Comparison of ENCODE assay signal across 8 cellular contexts in genomic region chr5:138753794-138754698, GRCh38. TPM values are rescaled to one million over a fixed set of nuclear protein-coding genes. Genes with fewer than 3 reads are reported as not detected.
DNase-seq lines count a peak whose midpoint lies in the region; ATAC-seq, FAIRE-seq and TF ChIP-seq lines count a peak whose summit lies in the region.

No MANE protein-coding gene starts in this region.

- H4K20me1 ChIP-seq in H9 (ENCODE audit: control insufficient read depth, insufficient read depth, insufficient read length) = no peaks in the 10 kb centered on the region
- H4K20me1 ChIP-seq in HepG2 (ENCODE audit: insufficient read depth, low read length) = peaks cover 35% of the 10 kb centered on the region

- ATAC-seq in HepG2 (peak; percentile 52), GM18861 (IDR thresholded peaks at IDR 0.05; ENCODE audit: unreplicated experiment) (no peak)

- no peak overlapping the region for H2BK5ac ChIP-seq in H9 (ENCODE audit: insufficient read length, low read length)

- intact Hi-C loops in Caco-2 (cut with micrococcal nuclease; ENCODE audit: unreplicated experiment) (loop anchor here (1.0 to 10.0 kb wide), 4 partner anchors 21 to 179 kb away; partner anchors contain the start of gene HSPA9), dorsolateral prefrontal cortex (cut with DNase I) (loop anchor here in 1 of 2 donors (5.0 kb wide), 2 partner anchors 68 to 102 kb away; no protein-coding TSS in a partner anchor), HepG2 (cut with micrococcal nuclease; ENCODE audit: unreplicated experiment) (loop anchor here (10.0 kb wide), 1 partner anchor 179 kb away; the partner anchor contains the start of gene HSPA9)

- H3K4me3 Mint-ChIP-seq in Caco-2 (ENCODE audit: unreplicated experiment) (peak overlapping the region; percentile 93), H9 (peak overlapping the region; percentile 89 to 90)

- 0 out of 2 replicates have a peak, but pooled peaks have one; percentile 6 for TF ChIP-seq RAD21 in HepG2 (CRISPR knock-in tag; IDR thresholded peaks at IDR 0.05)

- FAIRE-seq in HepG2 (lab: Jason Lieb, UNC) = peak; percentile 73

- TF ChIP-seq POLR2A in HepG2 (IDR thresholded peaks at IDR 0.05; ENCODE audit: insufficient read depth in 1 of 2, low read depth in 2 of 2, low read length in 2 of 2) = peak in 1 of 2 experiments; percentile 58; a peak in 2 of 4 replicates

- peak; percentile 81 to 85 for DNase-seq in Caco-2
- peak; percentile 43 for DNase-seq in H9
- DNase-seq in NCI-H2029 treated with DMSO at 0.1 percent for 48 hours (lab: John Stamatoyannopoulos, UW) = peak; percentile 83
- DNase-seq in activated CD4-positive, alpha-beta T cell treated with anti-CD3 and anti-CD28 coated beads for 48 hours = peak; percentile 85
- DNase-seq in dorsolateral prefrontal cortex = peak; percentile 40 to 82 (median 70)
- DNase-seq in HepG2 (ENCODE audit: low spot score) = peak; percentile 89
- peak; percentile 64 to 77 for DNase-seq in stimulated activated CD4-positive, alpha-beta T cell treated with anti-CD3 and anti-CD28 coated beads, Interleukin-2, amount 100 ng/mL, for 24 hours

- H2BK15ac ChIP-seq in H9 (ENCODE audit: low read depth, low read length) = no peak overlapping the region

- H3K4me1 ChIP-seq in Caco-2 (peaks cover 18% of the 10 kb centered on the region), H9 (ENCODE audit: insufficient read depth, low read length) (no peaks in the 10 kb centered on the region; the same call in 1 of the 2 replicates), HepG2 (ENCODE audit: insufficient read depth, low read length) (peaks cover 43% of the 10 kb centered on the region)

- H3K27ac Mint-ChIP-seq in Caco-2 (ENCODE audit: unreplicated experiment) (peak overlapping the region; percentile 97), H9 (peak overlapping the region; percentile 52 to 81 (median 78))

- POLR2A ChIA-PET in Caco-2 (lab: Charles Lee) (interaction anchor here (0.5 to 2.1 kb wide), 8 partner anchors 13 to 539 kb away, joined by 3 to 12 read pairs (median 4); partner anchors contain the start of gene MATR3), HepG2 (lab: Yijun Ruan, JAX) (interaction anchor here (1.3 to 2.1 kb wide), 5 partner anchors 7 to 519 kb away, joined by 3 to 9 read pairs (median 5); partner anchors contain the start of gene HSPA9)

- H2AFZ ChIP-seq in H9 (ENCODE audit: low read length) (no peak overlapping the region), HepG2 (ENCODE audit: low read length) (no peak overlapping the region)

- H3K9ac ChIP-seq in H9 (ENCODE audit: extremely low read depth, insufficient read length, low read length) (peak overlapping the region; percentile 39), HepG2 (ENCODE audit: insufficient read depth, low read depth, low read length) (peak overlapping the region; percentile 94)

- peaks cover 11% of the 10 kb centered on the region for H3K23me2 ChIP-seq in H9 (ENCODE audit: insufficient read length, low read depth, low read length, poor library complexity, severe bottlenecking)

- H3K9me3 Mint-ChIP-seq in Caco-2 (ENCODE audit: unreplicated experiment) (no peaks in the 10 kb centered on the region), H9 (peaks cover 24 to 25% of the 10 kb centered on the region in 2 experiments)

- peaks cover 61% of the 10 kb centered on the region for H3K36me3 Mint-ChIP-seq in Caco-2 (ENCODE audit: insufficient read depth, unreplicated experiment)
- peaks cover 42 to 47% (median 44%) of the 10 kb centered on the region in 3 experiments for H3K36me3 Mint-ChIP-seq in H9 (ENCODE audit: insufficient read depth in 1 of 3, low read depth in 3 of 3)

- no CpG with 5 or more reads among the region's 58 CpGs for WGBS in H9 (ENCODE audit: extremely low coverage, insufficient read length, low lambda C conversion rate)
- under 1% methylated on average over 18 of the region's 58 CpGs for WGBS in HepG2 (ENCODE audit: low lambda C conversion rate)

- H3K23ac ChIP-seq in H9 (ENCODE audit: insufficient read length, low read depth, low read length) = no peak overlapping the region

- no peak overlapping the region for H2BK12ac ChIP-seq in H9 (ENCODE audit: insufficient read length, low read depth, low read length)

- peak overlapping the region; percentile 77; the same call in 1 of the 2 replicates for H3K14ac ChIP-seq in H9 (ENCODE audit: insufficient read depth, low read length)

- BruUV-seq in Caco-2 (replicated peaks; lab: Mats Ljungman, UMichigan) (no TSS peak), HepG2 (replicated peaks; lab: Mats Ljungman, UMichigan) (TSS peak; percentile 61)

- H3K27ac ChIP-seq in H9 (ENCODE audit: insufficient read length, low read depth, low read length) (no peak overlapping the region), dorsolateral prefrontal cortex (peak overlapping the region in 58 of 59 donors; percentile 61 to 96 (median 92)), HepG2 (ENCODE audit: extremely low read length, insufficient read depth, low read length) (peak overlapping the region; percentile 91)

- H3K79me2 ChIP-seq in H9 (ENCODE audit: insufficient read depth, low read length) = peaks cover 39% of the 10 kb centered on the region
- peaks cover 52% of the 10 kb centered on the region for H3K79me2 ChIP-seq in HepG2 (ENCODE audit: insufficient read depth, low read length)

- H3K36me3 ChIP-seq in Caco-2 (ENCODE audit: control insufficient read depth, insufficient read depth, low read length) (peaks cover 2% of the 10 kb centered on the region), HepG2 (replicated peaks in 1 of 2; ENCODE audit: control insufficient read depth in 1 of 2, insufficient read depth in 2 of 2, low read length in 2 of 2) (no peaks in the 10 kb centered on the region)

- H3K27me3 ChIP-seq in Caco-2 (replicated peaks; ENCODE audit: control insufficient read depth, insufficient read depth, low read length) = no peaks in the 10 kb centered on the region
- H3K27me3 ChIP-seq in H9 (ENCODE audit: insufficient read depth, low read length) = no peaks in the 10 kb centered on the region
- H3K27me3 ChIP-seq in dorsolateral prefrontal cortex = peaks cover 0 to 14% (median 0%) of the 10 kb centered on the region in 45 donors
- H3K27me3 ChIP-seq in HepG2 (ENCODE audit: control insufficient read depth in 1 of 2, insufficient read depth in 2 of 2, low read length in 2 of 2) = no peaks in the 10 kb centered on the region

- H3K4me1 Mint-ChIP-seq in Caco-2 (ENCODE audit: low read depth, unreplicated experiment) = peaks cover 43% of the 10 kb centered on the region
- peaks cover 29 to 37% of the 10 kb centered on the region in 2 experiments for H3K4me1 Mint-ChIP-seq in H9

- no peak for TF ChIP-seq EP300 in HepG2 (IDR thresholded peaks at IDR 0.05; ENCODE audit: low read depth in 2 of 2, low read length in 2 of 2)
- no peak for TF ChIP-seq EP300 in HepG2 (CRISPR knock-in tag; IDR thresholded peaks at IDR 0.05; ENCODE audit: borderline replicate concordance)

- H3K56ac ChIP-seq in H9 (ENCODE audit: insufficient read length, low read depth, low read length) = no peak overlapping the region

- in situ Hi-C loops in HepG2 (cut with HindIII; ENCODE audit: extremely low pct_ligation_motif_present, low pct_unique_long_range_greater_than_20kb) = no loop called here

- TF ChIP-seq CTCF in Caco-2 (IDR thresholded peaks at IDR 0.05; ENCODE audit: insufficient read depth in 1 of 2, low read depth in 1 of 2, low read length in 1 of 2, severe bottlenecking in 1 of 2, unreplicated experiment in 1 of 2) (no peak), H9 (conservative IDR thresholded peaks at IDR 0.05) (no peak), dorsolateral prefrontal cortex (IDR thresholded peaks at IDR 0.05 in 54 of 56, conservative IDR thresholded peaks at IDR 0.05 in 2 of 56; ENCODE audit: low read depth in 1 of 56, partially characterized antibody in 56 of 56) (peak in 2 of 56 donors; percentile 7 to 9), HepG2 (CRISPR knock-in tag; IDR thresholded peaks at IDR 0.05) (0 out of 2 replicates have a peak, but pooled peaks have one; percentile 4)

- H3K4me3 ChIP-seq in Caco-2 (ENCODE audit: low read depth, low read length) (peak overlapping the region; percentile 86), dorsolateral prefrontal cortex (peak overlapping the region; percentile 52 to 93 (median 81)), HepG2 (replicated peaks in 1 of 3; ENCODE audit: insufficient read depth in 1 of 3, low read depth in 2 of 3, low read length in 3 of 3) (peak overlapping the region; percentile 83 to 98 (median 93))

- no peak overlapping the region for H4K91ac ChIP-seq in H9 (ENCODE audit: insufficient read length, low read depth, low read length)

- no peak overlapping the region for H4K8ac ChIP-seq in H9 (replicated peaks; ENCODE audit: insufficient read length, low read depth, low read length)

- H3K18ac ChIP-seq in H9 (ENCODE audit: insufficient read length, low read depth, low read length) = peak overlapping the region; percentile 43

- no peak overlapping the region for H2BK20ac ChIP-seq in H9 (ENCODE audit: low read depth, low read length, poor library complexity, severe bottlenecking)

- CTCF ChIA-PET in Caco-2 (lab: Charles Lee) = interaction anchor here (1.6 kb wide), 1 partner anchor 174 kb away, joined by 7 read pairs; no protein-coding TSS in a partner anchor
- CTCF ChIA-PET in HepG2 (lab: Yijun Ruan, JAX; ENCODE audit: low intra/inter-chr PET ratio, low total read pairs) = no interaction called here

- peaks cover 10% of the 10 kb centered on the region for H3K79me1 ChIP-seq in H9 (ENCODE audit: insufficient read depth, low read depth, low read length, poor library complexity, severe bottlenecking)

- no peak overlapping the region for H4K5ac ChIP-seq in H9 (ENCODE audit: insufficient read length, low read depth, low read length)

- peak overlapping the region; percentile 78 for H3K4me2 ChIP-seq in H9 (ENCODE audit: insufficient read depth, insufficient read length, low read length)
- H3K4me2 ChIP-seq in HepG2 (ENCODE audit: low read depth, low read length) = peak overlapping the region; percentile 83

- H3K9me3 ChIP-seq in Caco-2 (no peaks in the 10 kb centered on the region), H9 (ENCODE audit: control insufficient read depth, low read depth, low read length) (no peaks in the 10 kb centered on the region), HepG2 (ENCODE audit: low read length) (no peaks in the 10 kb centered on the region)

- H3K27me3 Mint-ChIP-seq in Caco-2 (ENCODE audit: insufficient read depth, unreplicated experiment) (no peaks in the 10 kb centered on the region), H9 (ENCODE audit: low read depth) (no peaks in the 10 kb centered on the region)

- H2AK5ac ChIP-seq in H9 (ENCODE audit: insufficient read length, low read length) = no peak overlapping the region

- H2BK120ac ChIP-seq in H9 (ENCODE audit: low read depth, low read length, poor library complexity, severe bottlenecking) = peak overlapping the region; percentile 1

- H3T11ph ChIP-seq in H9 (ENCODE audit: low read length) = no peak overlapping the region

- H3K4ac ChIP-seq in H9 (ENCODE audit: low read depth, low read length) = no peak overlapping the region

RNA-seq across cellular contexts. Expression of gene CTNNA1, which starts 0.8 kb away (rescaled TPM):
- 392 and 403 TPM in 2 replicates for total RNA-seq in Caco-2 (2022)
- 354 and 378 TPM in 2 replicates for total RNA-seq in H9 (2021)
- 100 to 1,000 TPM; 120 to 434 (median 206) TPM for total RNA-seq in dorsolateral prefrontal cortex
- total RNA-seq in HepG2 (2016; rRNA removed; fragmentation: Illumina TruSeq; extraction: Trizol) = 162 and 212 TPM in 2 replicates
- 34.3 and 40.0 TPM in 2 replicates for total RNA-seq in HepG2 (2016; cell fraction: cytosol; rRNA removed; fragmentation: Illumina TruSeq; extraction: Trizol; ENCODE audit: low read depth)
- total RNA-seq in HepG2 (2016; cell fraction: insoluble cytoplasmic fraction; rRNA removed; fragmentation: Illumina TruSeq; extraction: Trizol) = 166 and 189 TPM in 2 replicates
- 32.3 and 34.9 TPM in 2 replicates for total RNA-seq in HepG2 (2016; cell fraction: membrane; rRNA removed; fragmentation: Illumina TruSeq; extraction: Trizol)
- 120 and 139 TPM in 2 replicates for total RNA-seq in HepG2 (2016; cell fraction: nucleus; rRNA removed; fragmentation: Illumina TruSeq; extraction: Trizol)
- polyA plus RNA-seq in HepG2 (2011; rRNA removed) = 66.8 and 72.4 TPM in 2 replicates
- 78.6 and 78.9 TPM in 2 replicates for polyA plus RNA-seq in HepG2 (2011; cell fraction: cytosol; rRNA removed)
- 101 and 107 TPM in 2 replicates for polyA plus RNA-seq in HepG2 (2011; cell fraction: nucleus; rRNA removed)
- polyA plus RNA-seq in HepG2 (2012) = 129 and 131 TPM in 2 replicates
- 5.9 and 7.5 TPM in 2 replicates for polyA plus RNA-seq in HepG2 (2016; cell fraction: cytosol; fragmentation: Illumina TruSeq; extraction: Trizol; ENCODE audit: low read depth)
- polyA plus RNA-seq in HepG2 (2016; cell fraction: insoluble cytoplasmic fraction; fragmentation: Illumina TruSeq; extraction: Trizol; ENCODE audit: low read depth) = 153 and 162 TPM in 2 replicates
- 14.8 and 19.2 TPM in 2 replicates for polyA plus RNA-seq in HepG2 (2016; cell fraction: membrane; fragmentation: Illumina TruSeq; extraction: Trizol; ENCODE audit: low read depth)
- 115 and 117 TPM in 2 replicates for polyA plus RNA-seq in HepG2 (2016; cell fraction: nucleus; fragmentation: Illumina TruSeq; extraction: Trizol; ENCODE audit: insufficient read depth, low read depth)
- polyA minus RNA-seq in HepG2 (2011; rRNA and poly(A)+ RNA removed; ENCODE audit: low replicate concordance) = 101 and 109 TPM in 2 replicates
- polyA minus RNA-seq in HepG2 (2011; cell fraction: cytosol; rRNA and poly(A)+ RNA removed) = 115 and 142 TPM in 2 replicates
- polyA minus RNA-seq in HepG2 (2011; cell fraction: nucleus; rRNA and poly(A)+ RNA removed) = 116 and 117 TPM in 2 replicates
